Comparison of ENCODE assay signal across 10 cellular contexts in genomic region chr20:63947638-63948456, GRCh38. TPM values are rescaled to one million over a fixed set of nuclear protein-coding genes. Genes with fewer than 3 reads are reported as not detected.
DNase-seq lines count a peak whose midpoint lies in the region; ATAC-seq and TF ChIP-seq lines count a peak whose summit lies in the region.
"Had no signal": no experiment of that assay in that cellular context is flagged by ENCODE, and none has a peak within 500 bp of the region (broad histone marks: within the 10 kb centered on the region; RNA-seq: fewer than 3 reads in every experiment).

No MANE protein-coding gene starts in this region.

- TF ChIP-seq CTCF in heart left ventricle (IDR thresholded peaks at IDR 0.05) = peak in 1 of 12 donors; percentile 12
- TF ChIP-seq CTCF in mammary epithelial cell (conservative IDR thresholded peaks at IDR 0.05 in 1 of 2, IDR thresholded peaks at IDR 0.05 in 1 of 2; ENCODE audit: extremely low read depth in 1 of 2, insufficient read depth in 1 of 2, low read depth in 1 of 2, low read length in 2 of 2) = no peak
- no peak for TF ChIP-seq CTCF in uterus (IDR thresholded peaks at IDR 0.05)

- DNase-seq in heart left ventricle (peak in 4 of 5 donors; percentile 17 to 62 (median 29)), Right ventricle myocardium superior (no peak), mammary epithelial cell (peak; percentile 21), uterus (peak in 1 of 2 donors; percentile 43), NCI-H526 (lab: John Stamatoyannopoulos, UW) (no peak), NAMALWA (ENCODE audit: low spot score) (no peak)
- DNase-seq in natural killer cell treated with Interleukin-12 subunit alpha and Interleukin-12 subunit beta and Interleukin-15 and Interleukin-18, amount 100 ng/mL, for 72 hours (ENCODE audit: low spot score) = no peak
- DNase-seq: MV-4-11 had no signal

- no peaks in the 10 kb centered on the region for H3K27me3 Mint-ChIP-seq in natural killer cell treated with Interleukin-12 subunit alpha and Interleukin-12 subunit beta and Interleukin-15 and Interleukin-18, amount 100 ng/mL, for 72 hours

- intact Hi-C loops in heart left ventricle (cut with DNase I) = no loop called here
- intact Hi-C loops in Right ventricle myocardium superior (cut with DNase I) = no loop called here
- intact Hi-C loops in mammary epithelial cell (cut with micrococcal nuclease) = no loop called here
- intact Hi-C loops in uterus (cut with DNase I; ENCODE audit: low total_unique reads) = no loop called here

- no peak overlapping the region for H3K9ac ChIP-seq in mammary epithelial cell (ENCODE audit: insufficient read depth, low read length)

- H3K4me1 ChIP-seq in heart left ventricle (peaks cover 4 to 91% (median 71%) of the 10 kb centered on the region in 12 donors), mammary epithelial cell (ENCODE audit: insufficient read depth, low read length) (peaks cover 50% of the 10 kb centered on the region), uterus (peaks cover 4 to 38% of the 10 kb centered on the region in 2 donors)

- TF ChIP-seq POLR2A in heart left ventricle (IDR thresholded peaks at IDR 0.05) (no peak), uterus (IDR thresholded peaks at IDR 0.05) (no peak)

- CTCF ChIA-PET in mammary epithelial cell (lab: Charles Lee; ENCODE audit: low non-redundant PET) = no interaction called here

- no peaks in the 10 kb centered on the region for H3K27me3 ChIP-seq in heart left ventricle
- H3K27me3 ChIP-seq in mammary epithelial cell (ENCODE audit: insufficient read depth, low read length) = no peaks in the 10 kb centered on the region
- H3K27me3 ChIP-seq in uterus = no peaks in the 10 kb centered on the region

- peak overlapping the region; percentile 78 for H3K4me3 Mint-ChIP-seq in natural killer cell treated with Interleukin-12 subunit alpha and Interleukin-12 subunit beta and Interleukin-15 and Interleukin-18, amount 100 ng/mL, for 72 hours

- ATAC-seq in heart left ventricle (no peak), Right ventricle myocardium superior (ENCODE audit: poor library complexity) (no peak), HG03565 (IDR thresholded peaks at IDR 0.05; ENCODE audit: unreplicated experiment) (no peak)
- no peak for ATAC-seq in natural killer cell treated with Interleukin-12 subunit alpha and Interleukin-12 subunit beta and Interleukin-15 and Interleukin-18, amount 100 ng/mL, for 72 hours

- peak overlapping the region; percentile 41 for H3K4me2 ChIP-seq in mammary epithelial cell (ENCODE audit: insufficient read depth, low read depth, low read length)

- H3K27ac Mint-ChIP-seq in natural killer cell treated with Interleukin-12 subunit alpha and Interleukin-12 subunit beta and Interleukin-15 and Interleukin-18, amount 100 ng/mL, for 72 hours = peak overlapping the region; percentile 63 to 85

- no peaks in the 10 kb centered on the region for H3K9me3 ChIP-seq in heart left ventricle
- no peaks in the 10 kb centered on the region for H3K9me3 ChIP-seq in mammary epithelial cell (replicated peaks; ENCODE audit: insufficient read depth, low read length)
- no peaks in the 10 kb centered on the region for H3K9me3 ChIP-seq in uterus

- no peak overlapping the region for H2AFZ ChIP-seq in mammary epithelial cell (ENCODE audit: low read depth, low read length)

- dilution Hi-C loops in mammary epithelial cell (cut with HindIII; ENCODE audit: low sequenced_read_pairs) = no loop called here

- no peaks in the 10 kb centered on the region for H3K9me3 Mint-ChIP-seq in natural killer cell treated with Interleukin-12 subunit alpha and Interleukin-12 subunit beta and Interleukin-15 and Interleukin-18, amount 100 ng/mL, for 72 hours

- H4K20me1 ChIP-seq in mammary epithelial cell (ENCODE audit: insufficient read depth, low read length) = peaks cover 17% of the 10 kb centered on the region

- H3K36me3 ChIP-seq in heart left ventricle = peaks cover 0 to 40% (median 35%) of the 10 kb centered on the region in 9 donors
- H3K36me3 ChIP-seq in mammary epithelial cell (ENCODE audit: insufficient read depth, low read length) = peaks cover 5% of the 10 kb centered on the region
- no peaks in the 10 kb centered on the region for H3K36me3 ChIP-seq in uterus

- H3K27ac ChIP-seq in heart left ventricle = peak overlapping the region; percentile 11 to 98 (median 80)
- no peak overlapping the region for H3K27ac ChIP-seq in mammary epithelial cell (ENCODE audit: insufficient read depth, low read depth, low read length)
- peak overlapping the region; percentile 89 to 98 for H3K27ac ChIP-seq in uterus

- H3K79me2 ChIP-seq in mammary epithelial cell (ENCODE audit: insufficient read depth, low read length) = peaks cover 89% of the 10 kb centered on the region

- no peaks in the 10 kb centered on the region for H3K36me3 Mint-ChIP-seq in natural killer cell treated with Interleukin-12 subunit alpha and Interleukin-12 subunit beta and Interleukin-15 and Interleukin-18, amount 100 ng/mL, for 72 hours

- in situ Hi-C loops in mammary epithelial cell (cut with MboI; ENCODE audit: low sequenced_read_pairs in 2 of 2) = no loop called here

- WGBS in heart left ventricle, 4 donors = 30 to 53% (median 36%) methylated on average over 27 of the region's 27 CpGs
- WGBS in mammary epithelial cell (ENCODE audit: low coverage, missing lambda C conversion rate) = 29% methylated on average over 13 of the region's 27 CpGs

- H3K4me3 ChIP-seq in heart left ventricle (peak overlapping the region in 2 of 12 donors; percentile 11 to 17), mammary epithelial cell (replicated peaks in 1 of 3; ENCODE audit: insufficient read depth in 1 of 3, low read depth in 2 of 3, low read length in 3 of 3) (no peak overlapping the region), uterus (peak overlapping the region in 1 of 2 donors; percentile 16)

- no TSS peak for BruUV-seq in mammary epithelial cell (replicated peaks; lab: Mats Ljungman, UMichigan)

- H3K4me1 Mint-ChIP-seq in natural killer cell treated with Interleukin-12 subunit alpha and Interleukin-12 subunit beta and Interleukin-15 and Interleukin-18, amount 100 ng/mL, for 72 hours (ENCODE audit: low read depth in 2 of 2) = peaks cover 23 to 26% of the 10 kb centered on the region in 2 donors

RNA-seq across cellular contexts. Expression of gene UCKL1, which starts 8.4 kb away (rescaled TPM):
- 10 to 100 TPM; 27.7 to 43.8 (median 37.5) TPM for total RNA-seq in heart left ventricle
- polyA plus RNA-seq in heart left ventricle = 10 to 100 TPM; 27.7 to 49.7 TPM
- total RNA-seq in Right ventricle myocardium superior = 54.4 TPM
- total RNA-seq in mammary epithelial cell = 10 to 100 TPM; 28.5 to 34.3 TPM
- 37.0 TPM for polyA plus RNA-seq in mammary epithelial cell
- polyA minus RNA-seq in mammary epithelial cell = 17.7 TPM
- 10 to 100 TPM; 32.6 to 52.9 TPM for total RNA-seq in natural killer cell treated with Interleukin-12 subunit alpha and Interleukin-12 subunit beta and Interleukin-15 and Interleukin-18, amount 100 ng/mL, for 72 hours
- 10 to 100 TPM; 21.8 to 64.6 (median 23.5) TPM for total RNA-seq in uterus

RNA-seq across cellular contexts. Expression of gene ZNF512B, which starts 21.9 kb away (rescaled TPM):
- total RNA-seq in heart left ventricle (10 to 100 TPM in 8 of 9 donors, 1 to 10 TPM in 1; 7.3 to 15.9 (median 12.2) TPM), Right ventricle myocardium superior (11.3 TPM), mammary epithelial cell (10 to 100 TPM in 1 of 2 donors, 1 to 10 TPM in 1; 9.2 to 17.2 TPM), uterus (10 to 100 TPM in 3 of 4 donors, 1 to 10 TPM in 1; 4.7 to 23.3 (median 17.4) TPM)
- polyA plus RNA-seq in heart left ventricle (1 to 10 TPM; 7.7 to 9.3 TPM), mammary epithelial cell (3.2 TPM)
- 3.9 TPM for polyA minus RNA-seq in mammary epithelial cell
- total RNA-seq in natural killer cell treated with Interleukin-12 subunit alpha and Interleukin-12 subunit beta and Interleukin-15 and Interleukin-18, amount 100 ng/mL, for 72 hours = 10 to 100 TPM in 1 of 2 donors, 1 to 10 TPM in 1; 9.6 to 13.8 TPM

RNA-seq across cellular contexts. Expression of gene SAMD10, which starts 31.6 kb away (rescaled TPM):
- total RNA-seq in heart left ventricle = 1 to 10 TPM; 3.1 to 6.3 (median 4.3) TPM
- polyA plus RNA-seq in heart left ventricle = 1 to 10 TPM; 4.8 to 6.0 TPM
- total RNA-seq in Right ventricle myocardium superior = 6.0 TPM
- total RNA-seq in mammary epithelial cell = 1 to 10 TPM; 1.5 to 3.5 TPM
- polyA plus RNA-seq in mammary epithelial cell = 0.83 TPM
- 0.67 TPM for polyA minus RNA-seq in mammary epithelial cell
- 10 to 100 TPM; 33.3 to 33.6 TPM for total RNA-seq in natural killer cell treated with Interleukin-12 subunit alpha and Interleukin-12 subunit beta and Interleukin-15 and Interleukin-18, amount 100 ng/mL, for 72 hours
- 1 to 10 TPM in 2 of 4 donors, under 1 TPM in 1, not detected in 1; 0.83 to 7.6 (median 1.2) TPM for total RNA-seq in uterus
- total RNA-seq: H4 had no signal

RNA-seq across cellular contexts. Expression of gene PRPF6, which starts 33.1 kb away (rescaled TPM):
- total RNA-seq in heart left ventricle (10 to 100 TPM; 41.4 to 62.6 (median 47.6) TPM), Right ventricle myocardium superior (45.3 TPM), mammary epithelial cell (10 to 100 TPM; 33.5 to 56.9 TPM), uterus (10 to 100 TPM; 28.5 to 73.0 (median 69.6) TPM)
- polyA plus RNA-seq in heart left ventricle (10 to 100 TPM; 31.0 to 58.5 TPM), mammary epithelial cell (34.0 TPM)
- 81.7 TPM for polyA minus RNA-seq in mammary epithelial cell
- 10 to 100 TPM; 65.9 to 87.7 TPM for total RNA-seq in natural killer cell treated with Interleukin-12 subunit alpha and Interleukin-12 subunit beta and Interleukin-15 and Interleukin-18, amount 100 ng/mL, for 72 hours

RNA-seq across cellular contexts. Expression of gene DNAJC5, which starts 52.9 kb away (rescaled TPM):
- 10 to 100 TPM; 34.8 to 57.1 (median 46.1) TPM for total RNA-seq in heart left ventricle
- polyA plus RNA-seq in heart left ventricle = 10 to 100 TPM; 21.1 to 46.3 TPM
- total RNA-seq in Right ventricle myocardium superior = 42.3 TPM
- 10 to 100 TPM; 77.0 to 78.7 TPM for total RNA-seq in mammary epithelial cell
- 54.8 TPM for polyA plus RNA-seq in mammary epithelial cell
- 106 TPM for polyA minus RNA-seq in mammary epithelial cell
- total RNA-seq in natural killer cell treated with Interleukin-12 subunit alpha and Interleukin-12 subunit beta and Interleukin-15 and Interleukin-18, amount 100 ng/mL, for 72 hours = 10 to 100 TPM; 67.6 to 89.1 TPM
- 10 to 100 TPM; 10.9 to 39.8 (median 25.6) TPM for total RNA-seq in uterus

Comparison
In these comparisons a context has a peak if more than half of its experiments do, and no peak if none do; other contexts are left out.
1. DNase-seq: peak in heart left ventricle (4 of 5) and mammary epithelial cell (single experiment); none in Right ventricle myocardium superior (single experiment), natural killer cell treated with Interleukin-12 subunit alpha and Interleukin-12 subunit beta and Interleukin-15 and Interleukin-18, amount 100 ng/mL, for 72 hours (single experiment), NCI-H526 (0 of 2) and NAMALWA (single experiment).